Comparison of ENCODE assay signal across 8 cellular contexts in the genomic region with DNA sequence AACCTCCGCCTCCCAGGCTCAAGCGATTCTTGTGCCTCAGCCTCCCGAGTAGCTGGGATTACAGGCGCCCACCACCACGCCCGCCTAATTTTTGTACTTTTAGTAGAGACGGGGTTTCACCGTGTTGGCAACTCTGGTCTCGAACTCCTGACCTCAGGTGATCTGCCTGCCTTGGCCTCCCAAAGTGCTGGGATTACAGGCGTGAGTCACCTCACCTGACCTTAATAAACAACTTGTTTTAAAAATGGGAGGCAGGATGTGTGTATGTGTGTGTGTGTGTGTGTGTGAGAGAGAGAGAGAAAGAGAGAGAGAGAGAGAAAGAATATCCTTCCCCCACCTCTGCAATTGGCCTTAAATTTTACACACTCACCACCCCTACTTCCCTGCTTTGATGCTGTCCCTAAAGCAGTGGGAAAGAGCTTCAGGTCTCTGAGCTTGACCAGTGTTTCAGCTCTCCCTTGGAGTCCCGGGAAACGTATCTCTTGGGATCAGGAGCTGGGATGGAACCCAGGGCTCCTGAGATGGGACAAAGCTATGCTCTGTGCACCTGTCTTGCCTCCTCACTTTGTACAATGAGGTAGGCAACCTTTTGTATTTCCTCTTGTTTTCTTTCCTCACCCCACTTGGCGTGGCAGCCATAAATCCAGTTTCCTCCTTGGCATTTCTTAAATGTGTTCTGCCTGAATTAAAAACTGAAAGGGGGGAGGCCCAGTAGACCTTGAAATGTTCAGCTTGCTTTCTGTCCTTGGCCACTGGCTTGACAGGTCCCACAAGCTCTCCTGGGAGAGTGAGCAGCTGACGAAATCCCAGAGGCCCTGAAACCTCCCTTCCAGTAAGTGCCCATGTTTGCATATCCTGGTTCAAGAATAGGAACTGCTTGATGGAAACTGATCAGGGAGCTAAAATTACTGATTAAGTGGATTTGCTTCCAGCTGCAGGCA. TPM values are rescaled to one million over a fixed set of nuclear protein-coding genes. Genes with fewer than 3 reads are reported as not detected.
DNase-seq lines count a peak whose midpoint lies in the region; ATAC-seq and TF ChIP-seq lines count a peak whose summit lies in the region.

No MANE protein-coding gene starts in this region.

- H3K4me3 ChIP-seq in kidney epithelial cell (ENCODE audit: low read depth, low read length) (no peak overlapping the region), thoracic aorta (no peak overlapping the region)

- H3K4me1 ChIP-seq in thoracic aorta (ENCODE audit: control insufficient read depth in 1 of 2, low read depth in 2 of 2): peaks cover 15 to 17% of the 10 kb centered on the region in 2 donors

- peaks cover 20% of the 10 kb centered on the region for H3K36me3 Mint-ChIP-seq in activated CD4-positive, alpha-beta T cell treated with anti-CD3 and anti-CD28 coated beads for 36 hours (ENCODE audit: low read depth)

- peaks cover 42% of the 10 kb centered on the region for H3K4me1 Mint-ChIP-seq in activated CD4-positive, alpha-beta T cell treated with anti-CD3 and anti-CD28 coated beads for 36 hours

- no peaks in the 10 kb centered on the region for H3K9me3 ChIP-seq in thoracic aorta

- H3K36me3 ChIP-seq in kidney epithelial cell (ENCODE audit: control insufficient read depth, insufficient read depth, low read length) (no peaks in the 10 kb centered on the region), thoracic aorta (no peaks in the 10 kb centered on the region)

- CTCF ChIA-PET in activated CD4-positive, alpha-beta T cell treated with anti-CD3 and anti-CD28 coated beads for 36 hours (lab: Charles Lee): interaction anchor here (1.0 to 2.4 kb wide), 7 partner anchors 10 to 222 kb away, joined by 3 to 23 read pairs (median 3); no protein-coding TSS in a partner anchor

- no peak for ATAC-seq in activated CD4-positive, alpha-beta T cell treated with anti-CD3 and anti-CD28 coated beads for 36 hours
- ATAC-seq in thoracic aorta (ENCODE audit: insufficient number of reproducible peaks, low FRiP score, low read depth) (no peak), GM21360 (IDR thresholded peaks at IDR 0.05; ENCODE audit: unreplicated experiment) (no peak)

- peak; percentile 16 for DNase-seq in activated CD4-positive, alpha-beta T cell treated with anti-CD3 and anti-CD28 coated beads for 36 hours
- no peak for DNase-seq in activated CD4-positive, alpha-beta T cell treated with anti-CD3 and anti-CD28 coated beads for 48 hours
- DNase-seq in SK-N-DZ (ENCODE audit: low spot score) (peak; percentile 67), kidney epithelial cell (ENCODE audit: low read depth) (peak; percentile 23), thoracic aorta (ENCODE audit: low spot score) (no peak), midbrain (lab: John Stamatoyannopoulos, UW) (no peak)
- no peak for DNase-seq in activated CD8-positive, alpha-beta memory T cell treated with anti-CD3 and anti-CD28 coated beads, Interleukin-2, amount 50 U/mL, for 4 hours

- intact Hi-C loops in activated CD4-positive, alpha-beta T cell treated with anti-CD3 and anti-CD28 coated beads for 36 hours (cut with DNase I, micrococcal nuclease): no loop called here

- peak overlapping the region; percentile 32 to 57 for H3K27ac ChIP-seq in thoracic aorta

- peak overlapping the region; percentile 29 for H3K27ac Mint-ChIP-seq in activated CD4-positive, alpha-beta T cell treated with anti-CD3 and anti-CD28 coated beads for 36 hours

- H3K27me3 Mint-ChIP-seq in activated CD4-positive, alpha-beta T cell treated with anti-CD3 and anti-CD28 coated beads for 36 hours: no peaks in the 10 kb centered on the region

- TF ChIP-seq CTCF in kidney epithelial cell (IDR thresholded peaks at IDR 0.05; ENCODE audit: insufficient read depth, low read length, poor library complexity, severe bottlenecking) (no peak), thoracic aorta (IDR thresholded peaks at IDR 0.05) (no peak)

- no peak overlapping the region for H3K4me3 Mint-ChIP-seq in activated CD4-positive, alpha-beta T cell treated with anti-CD3 and anti-CD28 coated beads for 36 hours

- POLR2A ChIA-PET in activated CD4-positive, alpha-beta T cell treated with anti-CD3 and anti-CD28 coated beads for 36 hours (lab: Charles Lee): no interaction called here

- no peaks in the 10 kb centered on the region for H3K9me3 Mint-ChIP-seq in activated CD4-positive, alpha-beta T cell treated with anti-CD3 and anti-CD28 coated beads for 36 hours (ENCODE audit: low read depth)

- no peaks in the 10 kb centered on the region for H3K27me3 ChIP-seq in kidney epithelial cell (ENCODE audit: control insufficient read depth, insufficient read depth, low read length)
- H3K27me3 ChIP-seq in thoracic aorta (replicated peaks; ENCODE audit: insufficient read depth): no peaks in the 10 kb centered on the region

RNA-seq across cellular contexts. Expression of a gene that starts 17.8 kb away (rescaled TPM):
- 100 to 1,000 TPM in 1 of 2 experiments, 10 to 100 TPM in 1; 88.8 to 101 TPM for total RNA-seq in activated CD4-positive, alpha-beta T cell treated with anti-CD3 and anti-CD28 coated beads for 36 hours
- polyA plus RNA-seq in SK-N-DZ (2014; cell fraction: cytosol; rRNA removed): 63.4 and 80.6 TPM in 2 replicates
- 44.1 and 51.4 TPM in 2 replicates for polyA plus RNA-seq in SK-N-DZ (2014; cell fraction: nucleus; rRNA removed)
- total RNA-seq in kidney epithelial cell: 288 and 291 TPM in 2 replicates
- total RNA-seq in thoracic aorta: 100 to 1,000 TPM; 176 to 282 TPM

RNA-seq across cellular contexts. Expression of a gene that starts 45.7 kb away (rescaled TPM):
- 10 to 100 TPM; 36.1 to 36.8 TPM for total RNA-seq in activated CD4-positive, alpha-beta T cell treated with anti-CD3 and anti-CD28 coated beads for 36 hours
- 35.6 and 37.4 TPM in 2 replicates for polyA plus RNA-seq in SK-N-DZ (2014; cell fraction: cytosol; rRNA removed)
- 13.6 and 15.0 TPM in 2 replicates for polyA plus RNA-seq in SK-N-DZ (2014; cell fraction: nucleus; rRNA removed)
- total RNA-seq in kidney epithelial cell: 14.1 and 19.1 TPM in 2 replicates
- 10 to 100 TPM; 15.2 to 18.4 TPM for total RNA-seq in thoracic aorta

Comparison
In these comparisons a context has a peak if more than half of its experiments do, and no peak if none do; other contexts are left out.
1. DNase-seq: peak in activated CD4-positive, alpha-beta T cell treated with anti-CD3 and anti-CD28 coated beads for 36 hours (single experiment), SK-N-DZ (single experiment) and kidney epithelial cell (single experiment); none in activated CD4-positive, alpha-beta T cell treated with anti-CD3 and anti-CD28 coated beads for 48 hours (single experiment), thoracic aorta (single experiment), midbrain (single experiment) and activated CD8-positive, alpha-beta memory T cell treated with anti-CD3 and anti-CD28 coated beads, Interleukin-2, amount 50 U/mL, for 4 hours (single experiment).